In genomic region chr5:114412509-114413171, GRCh38 we compare ENCODE assay signal across 2 cellular contexts.
TF ChIP-seq lines count a peak whose summit lies in the region.

No MANE protein-coding gene starts in this region.

TF ChIP-seq in GM23338, 12 proteins besides CTCF, POLR2A, EP300 and RAD21:
- TF ChIP-seq ZNF114 (CRISPR knock-in tag; IDR thresholded peaks at IDR 0.05) (no peak), ZNF331 (CRISPR knock-in tag; IDR thresholded peaks at IDR 0.05; ENCODE audit: low read depth) (no peak), NANOG (IDR thresholded peaks at IDR 0.05; ENCODE audit: borderline replicate concordance) (no peak), POLR2AphosphoS5 (IDR thresholded peaks at IDR 0.05; ENCODE audit: low read depth) (no peak), STAT1 (IDR thresholded peaks at IDR 0.05; ENCODE audit: unreplicated experiment) (no peak), EZH2phosphoT487 (IDR thresholded peaks at IDR 0.05; ENCODE audit: unreplicated experiment) (no peak), CREB1 (CRISPR knock-in tag; IDR thresholded peaks at IDR 0.05; ENCODE audit: low read depth) (no peak), EZH2 (IDR thresholded peaks at IDR 0.05; ENCODE audit: low read depth, unreplicated experiment) (no peak), JUNB (IDR thresholded peaks at IDR 0.05; ENCODE audit: unreplicated experiment) (no peak)
- TF ChIP-seq, protein P1, sequence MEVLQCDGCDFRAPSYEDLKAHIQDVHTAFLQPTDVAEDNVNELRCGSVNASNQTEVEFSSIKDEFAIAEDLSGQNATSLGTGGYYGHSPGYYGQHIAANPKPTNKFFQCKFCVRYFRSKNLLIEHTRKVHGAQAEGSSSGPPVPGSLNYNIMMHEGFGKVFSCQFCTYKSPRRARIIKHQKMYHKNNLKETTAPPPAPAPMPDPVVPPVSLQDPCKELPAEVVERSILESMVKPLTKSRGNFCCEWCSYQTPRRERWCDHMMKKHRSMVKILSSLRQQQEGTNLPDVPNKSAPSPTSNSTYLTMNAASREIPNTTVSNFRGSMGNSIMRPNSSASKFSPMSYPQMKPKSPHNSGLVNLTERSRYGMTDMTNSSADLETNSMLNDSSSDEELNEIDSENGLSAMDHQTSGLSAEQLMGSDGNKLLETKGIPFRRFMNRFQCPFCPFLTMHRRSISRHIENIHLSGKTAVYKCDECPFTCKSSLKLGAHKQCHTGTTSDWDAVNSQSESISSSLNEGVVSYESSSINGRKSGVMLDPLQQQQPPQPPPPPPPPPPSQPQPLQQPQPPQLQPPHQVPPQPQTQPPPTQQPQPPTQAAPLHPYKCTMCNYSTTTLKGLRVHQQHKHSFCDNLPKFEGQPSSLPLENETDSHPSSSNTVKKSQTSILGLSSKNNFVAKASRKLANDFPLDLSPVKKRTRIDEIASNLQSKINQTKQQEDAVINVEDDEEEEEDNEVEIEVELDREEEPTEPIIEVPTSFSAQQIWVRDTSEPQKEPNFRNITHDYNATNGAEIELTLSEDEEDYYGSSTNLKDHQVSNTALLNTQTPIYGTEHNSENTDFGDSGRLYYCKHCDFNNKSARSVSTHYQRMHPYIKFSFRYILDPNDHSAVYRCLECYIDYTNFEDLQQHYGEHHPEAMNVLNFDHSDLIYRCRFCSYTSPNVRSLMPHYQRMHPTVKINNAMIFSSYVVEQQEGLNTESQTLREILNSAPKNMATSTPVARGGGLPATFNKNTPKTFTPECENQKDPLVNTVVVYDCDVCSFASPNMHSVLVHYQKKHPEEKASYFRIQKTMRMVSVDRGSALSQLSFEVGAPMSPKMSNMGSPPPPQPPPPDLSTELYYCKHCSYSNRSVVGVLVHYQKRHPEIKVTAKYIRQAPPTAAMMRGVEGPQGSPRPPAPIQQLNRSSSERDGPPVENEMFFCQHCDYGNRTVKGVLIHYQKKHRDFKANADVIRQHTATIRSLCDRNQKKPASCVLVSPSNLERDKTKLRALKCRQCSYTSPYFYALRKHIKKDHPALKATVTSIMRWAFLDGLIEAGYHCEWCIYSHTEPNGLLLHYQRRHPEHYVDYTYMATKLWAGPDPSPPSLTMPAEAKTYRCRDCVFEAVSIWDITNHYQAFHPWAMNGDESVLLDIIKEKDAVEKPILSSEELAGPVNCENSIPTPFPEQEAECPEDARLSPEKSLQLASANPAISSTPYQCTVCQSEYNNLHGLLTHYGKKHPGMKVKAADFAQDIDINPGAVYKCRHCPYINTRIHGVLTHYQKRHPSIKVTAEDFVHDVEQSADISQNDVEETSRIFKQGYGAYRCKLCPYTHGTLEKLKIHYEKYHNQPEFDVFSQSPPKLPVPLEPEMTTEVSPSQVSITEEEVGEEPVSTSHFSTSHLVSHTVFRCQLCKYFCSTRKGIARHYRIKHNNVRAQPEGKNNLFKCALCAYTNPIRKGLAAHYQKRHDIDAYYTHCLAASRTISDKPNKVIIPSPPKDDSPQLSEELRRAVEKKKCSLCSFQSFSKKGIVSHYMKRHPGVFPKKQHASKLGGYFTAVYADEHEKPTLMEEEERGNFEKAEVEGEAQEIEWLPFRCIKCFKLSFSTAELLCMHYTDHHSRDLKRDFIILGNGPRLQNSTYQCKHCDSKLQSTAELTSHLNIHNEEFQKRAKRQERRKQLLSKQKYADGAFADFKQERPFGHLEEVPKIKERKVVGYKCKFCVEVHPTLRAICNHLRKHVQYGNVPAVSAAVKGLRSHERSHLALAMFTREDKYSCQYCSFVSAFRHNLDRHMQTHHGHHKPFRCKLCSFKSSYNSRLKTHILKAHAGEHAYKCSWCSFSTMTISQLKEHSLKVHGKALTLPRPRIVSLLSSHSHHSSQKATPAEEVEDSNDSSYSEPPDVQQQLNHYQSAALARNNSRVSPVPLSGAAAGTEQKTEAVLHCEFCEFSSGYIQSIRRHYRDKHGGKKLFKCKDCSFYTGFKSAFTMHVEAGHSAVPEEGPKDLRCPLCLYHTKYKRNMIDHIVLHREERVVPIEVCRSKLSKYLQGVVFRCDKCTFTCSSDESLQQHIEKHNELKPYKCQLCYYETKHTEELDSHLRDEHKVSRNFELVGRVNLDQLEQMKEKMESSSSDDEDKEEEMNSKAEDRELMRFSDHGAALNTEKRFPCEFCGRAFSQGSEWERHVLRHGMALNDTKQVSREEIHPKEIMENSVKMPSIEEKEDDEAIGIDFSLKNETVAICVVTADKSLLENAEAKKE (CRISPR knock-in tag; IDR thresholded peaks at IDR 0.05) = no peak
- TF ChIP-seq, protein P2, sequence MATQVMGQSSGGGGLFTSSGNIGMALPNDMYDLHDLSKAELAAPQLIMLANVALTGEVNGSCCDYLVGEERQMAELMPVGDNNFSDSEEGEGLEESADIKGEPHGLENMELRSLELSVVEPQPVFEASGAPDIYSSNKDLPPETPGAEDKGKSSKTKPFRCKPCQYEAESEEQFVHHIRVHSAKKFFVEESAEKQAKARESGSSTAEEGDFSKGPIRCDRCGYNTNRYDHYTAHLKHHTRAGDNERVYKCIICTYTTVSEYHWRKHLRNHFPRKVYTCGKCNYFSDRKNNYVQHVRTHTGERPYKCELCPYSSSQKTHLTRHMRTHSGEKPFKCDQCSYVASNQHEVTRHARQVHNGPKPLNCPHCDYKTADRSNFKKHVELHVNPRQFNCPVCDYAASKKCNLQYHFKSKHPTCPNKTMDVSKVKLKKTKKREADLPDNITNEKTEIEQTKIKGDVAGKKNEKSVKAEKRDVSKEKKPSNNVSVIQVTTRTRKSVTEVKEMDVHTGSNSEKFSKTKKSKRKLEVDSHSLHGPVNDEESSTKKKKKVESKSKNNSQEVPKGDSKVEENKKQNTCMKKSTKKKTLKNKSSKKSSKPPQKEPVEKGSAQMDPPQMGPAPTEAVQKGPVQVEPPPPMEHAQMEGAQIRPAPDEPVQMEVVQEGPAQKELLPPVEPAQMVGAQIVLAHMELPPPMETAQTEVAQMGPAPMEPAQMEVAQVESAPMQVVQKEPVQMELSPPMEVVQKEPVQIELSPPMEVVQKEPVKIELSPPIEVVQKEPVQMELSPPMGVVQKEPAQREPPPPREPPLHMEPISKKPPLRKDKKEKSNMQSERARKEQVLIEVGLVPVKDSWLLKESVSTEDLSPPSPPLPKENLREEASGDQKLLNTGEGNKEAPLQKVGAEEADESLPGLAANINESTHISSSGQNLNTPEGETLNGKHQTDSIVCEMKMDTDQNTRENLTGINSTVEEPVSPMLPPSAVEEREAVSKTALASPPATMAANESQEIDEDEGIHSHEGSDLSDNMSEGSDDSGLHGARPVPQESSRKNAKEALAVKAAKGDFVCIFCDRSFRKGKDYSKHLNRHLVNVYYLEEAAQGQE (IDR thresholded peaks at IDR 0.05; ENCODE audit: unreplicated experiment) = no peak
- TF ChIP-seq, protein P3, sequence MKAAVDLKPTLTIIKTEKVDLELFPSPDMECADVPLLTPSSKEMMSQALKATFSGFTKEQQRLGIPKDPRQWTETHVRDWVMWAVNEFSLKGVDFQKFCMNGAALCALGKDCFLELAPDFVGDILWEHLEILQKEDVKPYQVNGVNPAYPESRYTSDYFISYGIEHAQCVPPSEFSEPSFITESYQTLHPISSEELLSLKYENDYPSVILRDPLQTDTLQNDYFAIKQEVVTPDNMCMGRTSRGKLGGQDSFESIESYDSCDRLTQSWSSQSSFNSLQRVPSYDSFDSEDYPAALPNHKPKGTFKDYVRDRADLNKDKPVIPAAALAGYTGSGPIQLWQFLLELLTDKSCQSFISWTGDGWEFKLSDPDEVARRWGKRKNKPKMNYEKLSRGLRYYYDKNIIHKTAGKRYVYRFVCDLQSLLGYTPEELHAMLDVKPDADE (IDR thresholded peaks at IDR 0.05) = no peak

TF ChIP-seq in GM12878, 131 proteins besides CTCF, POLR2A, EP300 and RAD21 (continues in another document):
- TF ChIP-seq ZZZ3 (IDR thresholded peaks at IDR 0.05; ENCODE audit: control insufficient read depth, insufficient read length, low read depth) (no peak), HDAC2 (IDR thresholded peaks at IDR 0.05) (no peak), ESRRA (IDR thresholded peaks at IDR 0.05; ENCODE audit: low read length) (no peak), YBX1 (IDR thresholded peaks at IDR 0.05) (no peak), HDAC6 (IDR thresholded peaks at IDR 0.05; ENCODE audit: unreplicated experiment) (no peak), CUX1 (IDR thresholded peaks at IDR 0.05; ENCODE audit: insufficient replicate concordance, low read depth, low read length) (no peak), BRCA1 (IDR thresholded peaks at IDR 0.05; ENCODE audit: low read depth, low read length) (no peak), RFX5 (IDR thresholded peaks at IDR 0.05; ENCODE audit: low read depth, low read length) (peak; percentile 58; the same call in 1 of the 2 replicates), RUNX3 (IDR thresholded peaks at IDR 0.05; ENCODE audit: low read length) (peak; percentile 70; the same call in 1 of the 2 replicates)
- TF ChIP-seq, protein P4, sequence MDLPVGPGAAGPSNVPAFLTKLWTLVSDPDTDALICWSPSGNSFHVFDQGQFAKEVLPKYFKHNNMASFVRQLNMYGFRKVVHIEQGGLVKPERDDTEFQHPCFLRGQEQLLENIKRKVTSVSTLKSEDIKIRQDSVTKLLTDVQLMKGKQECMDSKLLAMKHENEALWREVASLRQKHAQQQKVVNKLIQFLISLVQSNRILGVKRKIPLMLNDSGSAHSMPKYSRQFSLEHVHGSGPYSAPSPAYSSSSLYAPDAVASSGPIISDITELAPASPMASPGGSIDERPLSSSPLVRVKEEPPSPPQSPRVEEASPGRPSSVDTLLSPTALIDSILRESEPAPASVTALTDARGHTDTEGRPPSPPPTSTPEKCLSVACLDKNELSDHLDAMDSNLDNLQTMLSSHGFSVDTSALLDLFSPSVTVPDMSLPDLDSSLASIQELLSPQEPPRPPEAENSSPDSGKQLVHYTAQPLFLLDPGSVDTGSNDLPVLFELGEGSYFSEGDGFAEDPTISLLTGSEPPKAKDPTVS (IDR thresholded peaks at IDR 0.05; ENCODE audit: low read depth, low read length) = no peak
- TF ChIP-seq, protein P5, sequence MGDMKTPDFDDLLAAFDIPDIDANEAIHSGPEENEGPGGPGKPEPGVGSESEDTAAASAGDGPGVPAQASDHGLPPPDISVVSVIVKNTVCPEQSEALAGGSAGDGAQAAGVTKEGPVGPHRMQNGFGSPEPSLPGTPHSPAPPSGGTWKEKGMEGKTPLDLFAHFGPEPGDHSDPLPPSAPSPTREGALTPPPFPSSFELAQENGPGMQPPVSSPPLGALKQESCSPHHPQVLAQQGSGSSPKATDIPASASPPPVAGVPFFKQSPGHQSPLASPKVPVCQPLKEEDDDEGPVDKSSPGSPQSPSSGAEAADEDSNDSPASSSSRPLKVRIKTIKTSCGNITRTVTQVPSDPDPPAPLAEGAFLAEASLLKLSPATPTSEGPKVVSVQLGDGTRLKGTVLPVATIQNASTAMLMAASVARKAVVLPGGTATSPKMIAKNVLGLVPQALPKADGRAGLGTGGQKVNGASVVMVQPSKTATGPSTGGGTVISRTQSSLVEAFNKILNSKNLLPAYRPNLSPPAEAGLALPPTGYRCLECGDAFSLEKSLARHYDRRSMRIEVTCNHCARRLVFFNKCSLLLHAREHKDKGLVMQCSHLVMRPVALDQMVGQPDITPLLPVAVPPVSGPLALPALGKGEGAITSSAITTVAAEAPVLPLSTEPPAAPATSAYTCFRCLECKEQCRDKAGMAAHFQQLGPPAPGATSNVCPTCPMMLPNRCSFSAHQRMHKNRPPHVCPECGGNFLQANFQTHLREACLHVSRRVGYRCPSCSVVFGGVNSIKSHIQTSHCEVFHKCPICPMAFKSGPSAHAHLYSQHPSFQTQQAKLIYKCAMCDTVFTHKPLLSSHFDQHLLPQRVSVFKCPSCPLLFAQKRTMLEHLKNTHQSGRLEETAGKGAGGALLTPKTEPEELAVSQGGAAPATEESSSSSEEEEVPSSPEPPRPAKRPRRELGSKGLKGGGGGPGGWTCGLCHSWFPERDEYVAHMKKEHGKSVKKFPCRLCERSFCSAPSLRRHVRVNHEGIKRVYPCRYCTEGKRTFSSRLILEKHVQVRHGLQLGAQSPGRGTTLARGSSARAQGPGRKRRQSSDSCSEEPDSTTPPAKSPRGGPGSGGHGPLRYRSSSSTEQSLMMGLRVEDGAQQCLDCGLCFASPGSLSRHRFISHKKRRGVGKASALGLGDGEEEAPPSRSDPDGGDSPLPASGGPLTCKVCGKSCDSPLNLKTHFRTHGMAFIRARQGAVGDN (IDR thresholded peaks at IDR 0.05) = no peak
- TF ChIP-seq, protein P6, sequence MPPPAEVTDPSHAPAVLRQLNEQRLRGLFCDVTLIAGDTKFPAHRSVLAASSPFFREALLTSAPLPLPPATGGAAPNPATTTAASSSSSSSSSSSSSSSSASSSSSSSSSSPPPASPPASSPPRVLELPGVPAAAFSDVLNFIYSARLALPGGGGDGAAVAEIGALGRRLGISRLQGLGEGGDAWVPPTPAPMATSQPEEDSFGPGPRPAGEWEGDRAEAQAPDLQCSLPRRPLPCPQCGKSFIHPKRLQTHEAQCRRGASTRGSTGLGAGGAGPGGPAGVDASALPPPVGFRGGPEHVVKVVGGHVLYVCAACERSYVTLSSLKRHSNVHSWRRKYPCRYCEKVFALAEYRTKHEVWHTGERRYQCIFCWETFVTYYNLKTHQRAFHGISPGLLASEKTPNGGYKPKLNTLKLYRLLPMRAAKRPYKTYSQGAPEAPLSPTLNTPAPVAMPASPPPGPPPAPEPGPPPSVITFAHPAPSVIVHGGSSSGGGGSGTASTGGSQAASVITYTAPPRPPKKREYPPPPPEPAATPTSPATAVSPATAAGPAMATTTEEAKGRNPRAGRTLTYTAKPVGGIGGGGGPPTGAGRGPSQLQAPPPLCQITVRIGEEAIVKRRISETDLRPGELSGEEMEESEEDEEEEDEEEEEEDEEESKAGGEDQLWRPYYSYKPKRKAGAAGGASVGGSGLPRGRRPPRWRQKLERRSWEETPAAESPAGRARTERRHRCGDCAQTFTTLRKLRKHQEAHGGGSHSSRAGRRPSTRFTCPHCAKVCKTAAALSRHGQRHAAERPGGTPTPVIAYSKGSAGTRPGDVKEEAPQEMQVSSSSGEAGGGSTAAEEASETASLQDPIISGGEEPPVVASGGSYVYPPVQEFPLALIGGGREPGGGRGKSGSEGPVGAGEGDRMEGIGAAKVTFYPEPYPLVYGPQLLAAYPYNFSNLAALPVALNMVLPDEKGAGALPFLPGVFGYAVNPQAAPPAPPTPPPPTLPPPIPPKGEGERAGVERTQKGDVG (CRISPR knock-in tag; IDR thresholded peaks at IDR 0.05) = no peak
